ENCODE assay signal across 8 cellular contexts in genomic region chr10:114925675-114926204, GRCh38. TPM values are rescaled to one million over a fixed set of nuclear protein-coding genes. Genes with fewer than 3 reads are reported as not detected.
DNase-seq lines count a peak whose midpoint lies in the region; ATAC-seq and TF ChIP-seq lines count a peak whose summit lies in the region.

No MANE protein-coding gene starts in this region.

- peak overlapping the region; percentile 60 for H3K27ac Mint-ChIP-seq in activated T-helper 2 cell treated with anti-CD3 and anti-CD28 coated beads, Interferon-gamma antibody, Interleukin-2, Interleukin-4, amounts not matched to agents 10 μg/mL and 5 μg/mL and 100 μg/mL, durations not matched to agents 14 hours and 24 hours and 36 hours

- H2AFZ ChIP-seq in parathyroid adenoma, result peak overlapping the region; percentile 5

- H3K4me2 ChIP-seq in BLaER1 treated with 17β-estradiol and CSF1 and Interleukin-3, amounts not matched to agents 10 nM and 100 nM, result peak overlapping the region; percentile 62 to 82 (median 76)
- H3K4me2 ChIP-seq in parathyroid adenoma (ENCODE audit: low read length), result no peak overlapping the region

- H3K4me3 Mint-ChIP-seq in activated T-helper 2 cell treated with anti-CD3 and anti-CD28 coated beads, Interferon-gamma antibody, Interleukin-2, Interleukin-4, amounts not matched to agents 10 μg/mL and 5 μg/mL and 100 μg/mL, durations not matched to agents 14 hours and 24 hours and 36 hours (ENCODE audit: low read depth), result no peak overlapping the region

- H3K4me1 Mint-ChIP-seq in activated T-helper 2 cell treated with anti-CD3 and anti-CD28 coated beads, Interferon-gamma antibody, Interleukin-2, Interleukin-4, amounts not matched to agents 10 μg/mL and 5 μg/mL and 100 μg/mL, durations not matched to agents 14 hours and 24 hours and 36 hours (ENCODE audit: low read depth), result peaks cover 21% of the 10 kb centered on the region

- peak; percentile 91 for ATAC-seq in GM19395 (IDR thresholded peaks at IDR 0.05; ENCODE audit: unreplicated experiment)
- ATAC-seq in HG03378 (IDR thresholded peaks at IDR 0.05; ENCODE audit: unreplicated experiment), result peak; percentile 98

- H3K9me3 ChIP-seq in BLaER1 treated with 17β-estradiol and CSF1 and Interleukin-3, amounts not matched to agents 10 nM and 100 nM (replicated peaks in 1 of 11), result peaks cover 0 to 24% (median 16%) of the 10 kb centered on the region in 11 experiments; a peak in 20 of 22 replicates
- no peaks in the 10 kb centered on the region for H3K9me3 ChIP-seq in parathyroid adenoma (ENCODE audit: control insufficient read depth, low read length)

- intact Hi-C loops in activated T-helper 2 cell treated with anti-CD3 and anti-CD28 coated beads, Interferon-gamma antibody, Interleukin-2, Interleukin-4, amounts not matched to agents 10 μg/mL and 5 μg/mL and 100 μg/mL, durations not matched to agents 14 hours and 24 hours and 36 hours (cut with micrococcal nuclease), result loop anchor here (1.0 to 5.0 kb wide), 5 partner anchors 8 to 398 kb away; no protein-coding TSS in a partner anchor

- H3K9me3 Mint-ChIP-seq in activated T-helper 2 cell treated with anti-CD3 and anti-CD28 coated beads, Interferon-gamma antibody, Interleukin-2, Interleukin-4, amounts not matched to agents 10 μg/mL and 5 μg/mL and 100 μg/mL, durations not matched to agents 14 hours and 24 hours and 36 hours, result peaks cover 3% of the 10 kb centered on the region

- TF ChIP-seq CTCF in parathyroid adenoma (IDR thresholded peaks at IDR 0.05), result no peak

- no peaks in the 10 kb centered on the region for H3K79me2 ChIP-seq in parathyroid adenoma

- H3K4me1 ChIP-seq in BLaER1 treated with 17β-estradiol and CSF1 and Interleukin-3, amounts not matched to agents 10 nM and 100 nM, result peaks cover 19 to 73% (median 50%) of the 10 kb centered on the region in 10 experiments
- H3K4me1 ChIP-seq in parathyroid adenoma, result no peaks in the 10 kb centered on the region

- no peaks in the 10 kb centered on the region for H4K20me1 ChIP-seq in BLaER1 treated with 17β-estradiol and CSF1 and Interleukin-3, amounts not matched to agents 10 nM and 100 nM

- peak overlapping the region in 1 of 10 experiments; percentile 25; a peak in 2 of 20 replicates for H3K4me3 ChIP-seq in BLaER1 treated with 17β-estradiol and CSF1 and Interleukin-3, amounts not matched to agents 10 nM and 100 nM
- no peak overlapping the region for H3K4me3 ChIP-seq in parathyroid adenoma (ENCODE audit: low read depth, low read length)

- peak; percentile 18 for DNase-seq in activated T-helper 2 cell treated with anti-CD3 and anti-CD28 coated beads, Interferon-gamma antibody, Interleukin-2, Interleukin-4, amounts not matched to agents 10 μg/mL and 5 μg/mL and 100 μg/mL, durations not matched to agents 14 hours and 24 hours and 36 hours (ENCODE audit: low spot score)
- DNase-seq in pons (ENCODE audit: low spot score) (no peak), midbrain (lab: John Stamatoyannopoulos, UW) (no peak), hippocampal formation (lab: John Stamatoyannopoulos, UW) (no peak)

- peaks cover 0 to 8% (median 0%) of the 10 kb centered on the region in 11 experiments; a peak in 2 of 22 replicates for H3K36me3 ChIP-seq in BLaER1 treated with 17β-estradiol and CSF1 and Interleukin-3, amounts not matched to agents 10 nM and 100 nM
- no peaks in the 10 kb centered on the region for H3K36me3 ChIP-seq in parathyroid adenoma (ENCODE audit: control insufficient read depth, insufficient read depth, low read length)

- H3K9ac ChIP-seq in BLaER1 treated with 17β-estradiol and CSF1 and Interleukin-3, amounts not matched to agents 10 nM and 100 nM, result peak overlapping the region in 6 of 11 experiments; percentile 1 to 46 (median 24); a peak in 5 of 22 replicates
- H3K9ac ChIP-seq in parathyroid adenoma, result no peak overlapping the region

- H3K27ac ChIP-seq in BLaER1 treated with 17β-estradiol and CSF1 and Interleukin-3, amounts not matched to agents 10 nM and 100 nM, result peak overlapping the region in 7 of 11 experiments; percentile 30 to 71 (median 59); a peak in 14 of 22 replicates
- no peak overlapping the region for H3K27ac ChIP-seq in parathyroid adenoma

- H3K27me3 Mint-ChIP-seq in activated T-helper 2 cell treated with anti-CD3 and anti-CD28 coated beads, Interferon-gamma antibody, Interleukin-2, Interleukin-4, amounts not matched to agents 10 μg/mL and 5 μg/mL and 100 μg/mL, durations not matched to agents 14 hours and 24 hours and 36 hours (ENCODE audit: low read depth), result peaks cover 2% of the 10 kb centered on the region

- H3K36me3 Mint-ChIP-seq in activated T-helper 2 cell treated with anti-CD3 and anti-CD28 coated beads, Interferon-gamma antibody, Interleukin-2, Interleukin-4, amounts not matched to agents 10 μg/mL and 5 μg/mL and 100 μg/mL, durations not matched to agents 14 hours and 24 hours and 36 hours (ENCODE audit: low read depth), result peaks cover 3% of the 10 kb centered on the region

- H3K27me3 ChIP-seq in BLaER1 treated with 17β-estradiol and CSF1 and Interleukin-3, amounts not matched to agents 10 nM and 100 nM, result no peaks in the 10 kb centered on the region
- no peaks in the 10 kb centered on the region for H3K27me3 ChIP-seq in parathyroid adenoma (ENCODE audit: control insufficient read depth, insufficient read depth, low read length)

RNA-seq across cellular contexts. Expression of gene TRUB1, which starts 12.3 kb away (rescaled TPM):
- 20.3 and 21.4 TPM in 2 replicates for total RNA-seq in activated T-helper 2 cell treated with anti-CD3 and anti-CD28 coated beads, Interferon-gamma antibody, Interleukin-2, Interleukin-4, amounts not matched to agents 10 μg/mL and 5 μg/mL and 100 μg/mL, durations not matched to agents 14 hours and 24 hours and 36 hours
